In the genomic region with DNA sequence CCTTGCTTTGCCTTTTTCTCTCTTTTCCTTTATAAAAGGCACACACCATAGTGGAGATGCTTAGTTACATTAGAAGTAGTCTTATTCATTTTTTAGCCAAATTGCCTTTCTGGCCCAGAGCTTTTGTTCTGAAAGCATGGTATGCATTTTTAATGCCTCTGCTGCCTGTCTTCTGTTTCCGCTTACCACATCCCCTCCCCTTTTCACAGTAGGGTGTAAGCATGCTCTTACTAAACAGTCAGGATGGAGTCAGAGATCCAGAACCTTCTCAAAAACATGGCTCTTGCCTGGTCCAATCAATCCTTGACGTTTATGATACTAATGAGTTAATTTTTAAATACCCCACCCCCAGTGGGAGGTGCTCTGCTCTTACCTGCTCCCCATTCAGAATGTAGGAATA, we compare ENCODE assay signal across 1 cellular context.
TF ChIP-seq lines count a peak whose summit lies in the region.

No MANE protein-coding gene starts in this region.

TF ChIP-seq in H1, 55 proteins besides CTCF, POLR2A, EP300 and RAD21:
- TF ChIP-seq SIX5 (IDR thresholded peaks at IDR 0.05; ENCODE audit: low read depth, low read length): no peak
- TF ChIP-seq, protein P1, sequence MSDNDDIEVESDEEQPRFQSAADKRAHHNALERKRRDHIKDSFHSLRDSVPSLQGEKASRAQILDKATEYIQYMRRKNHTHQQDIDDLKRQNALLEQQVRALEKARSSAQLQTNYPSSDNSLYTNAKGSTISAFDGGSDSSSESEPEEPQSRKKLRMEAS (IDR thresholded peaks at IDR 0.05): 0 out of 2 replicates have a peak, but pooled peaks have one; percentile 12
